24 cellular contexts compared by ENCODE assay signal in the genomic region with DNA sequence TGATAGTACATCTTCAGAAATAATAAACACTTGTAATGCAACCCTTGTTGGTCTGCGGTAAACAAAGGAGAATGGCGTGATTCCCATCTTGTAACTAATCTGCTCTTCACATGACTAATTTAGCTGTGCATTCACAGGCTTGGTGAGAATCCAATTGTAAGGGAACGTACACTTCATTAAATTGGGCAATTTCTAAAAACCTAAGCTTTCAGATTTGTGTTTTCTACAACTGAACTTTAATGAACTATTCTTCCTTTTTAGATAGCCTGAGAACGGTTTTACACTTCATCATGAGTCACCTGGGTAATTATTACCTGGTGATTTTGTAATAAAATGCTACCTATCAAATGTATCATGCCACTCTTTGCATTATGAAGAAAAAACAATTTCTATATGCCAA.
DNase-seq lines count a peak whose midpoint lies in the region; ATAC-seq and TF ChIP-seq lines count a peak whose summit lies in the region.
"Had no signal": no experiment of that assay in that cellular context is flagged by ENCODE, and none has a peak within 500 bp of the region (broad histone marks: within the 10 kb centered on the region; RNA-seq: fewer than 3 reads in every experiment).

No MANE protein-coding gene starts in this region.

- BruUV-seq in PC-9 (replicated peaks; lab: Mats Ljungman, UMichigan), result no TSS peak

- WGBS in esophagus squamous epithelium, 2 donors, result 33 to 43% methylated on average over 4 of the region's 4 CpGs

- no peaks in the 10 kb centered on the region for H4K20me1 ChIP-seq in PC-9 (ENCODE audit: insufficient read depth)
- H4K20me1 ChIP-seq: BLaER1 had no signal

- POLR2A ChIA-PET in PC-9 (lab: Charles Lee; ENCODE audit: unreplicated experiment), result interaction anchor here (0.6 kb wide), 1 partner anchor 23 kb away, joined by 9 read pairs; no protein-coding TSS in a partner anchor

- H3K4me3 ChIP-seq in PC-9, result no peak overlapping the region
- H3K4me3 ChIP-seq in esophagus squamous epithelium, result no peak overlapping the region
- H3K4me3 ChIP-seq: BLaER1, neural progenitor cell, psoas muscle, skin epidermis had no signal

- H3K27me3 ChIP-seq in PC-9 (ENCODE audit: insufficient read depth, low read depth) (no peaks in the 10 kb centered on the region), esophagus squamous epithelium (no peaks in the 10 kb centered on the region)
- H3K27me3 ChIP-seq: BLaER1, neural progenitor cell had no signal

- no peak overlapping the region for H2AFZ ChIP-seq in PC-9
- H2AFZ ChIP-seq: neural progenitor cell had no signal

- H3K36me3 ChIP-seq in PC-9 (ENCODE audit: low read depth) (no peaks in the 10 kb centered on the region; the same call in 1 of the 2 replicates), esophagus squamous epithelium (no peaks in the 10 kb centered on the region)
- H3K36me3 ChIP-seq: BLaER1, neural progenitor cell had no signal

- no peak overlapping the region for H3K27ac Mint-ChIP-seq in T-helper 2 cell treated with Interferon-gamma antibody and Interleukin-4, amounts not matched to agents 5 μg/mL and 100 μg/mL, for 36 hours
- H3K27ac Mint-ChIP-seq: activated naive CD8-positive, alpha-beta T cell treated with anti-CD3 and anti-CD28 coated beads, Interleukin-2, amount 10 ng/mL, durations not matched to agents 7 days and 5 days; activated T-helper 1 cell treated with anti-CD3 and anti-CD28 coated beads, Interleukin-12 subunit alpha, Interleukin-12 subunit beta, Interleukin-2, Interleukin-4 antibody, amounts not matched to agents 30 ng/mL and 10 ng/mL and 1 ng/mL, durations not matched to agents 14 hours and 24 hours and 36 hours; brain; neural progenitor cell had no signal

- H3K9me2 ChIP-seq in PC-9 (ENCODE audit: insufficient read depth), result no peaks in the 10 kb centered on the region

- TF ChIP-seq CTCF in PC-9 (conservative IDR thresholded peaks at IDR 0.05), result no peak
- TF ChIP-seq CTCF in esophagus squamous epithelium (IDR thresholded peaks at IDR 0.05), result no peak

- H3K9me3 Mint-ChIP-seq in T-helper 2 cell treated with Interferon-gamma antibody and Interleukin-4, amounts not matched to agents 5 μg/mL and 100 μg/mL, for 36 hours, result no peaks in the 10 kb centered on the region
- H3K9me3 Mint-ChIP-seq: activated naive CD8-positive, alpha-beta T cell treated with anti-CD3 and anti-CD28 coated beads, Interleukin-2, amount 10 ng/mL, durations not matched to agents 7 days and 5 days; activated T-helper 1 cell treated with anti-CD3 and anti-CD28 coated beads, Interleukin-12 subunit alpha, Interleukin-12 subunit beta, Interleukin-2, Interleukin-4 antibody, amounts not matched to agents 30 ng/mL and 10 ng/mL and 1 ng/mL, durations not matched to agents 14 hours and 24 hours and 36 hours; brain; neural progenitor cell had no signal

- CTCF ChIA-PET in PC-9 (lab: Charles Lee), result no interaction called here

- H3K79me2 ChIP-seq in PC-9 (ENCODE audit: low read depth), result no peaks in the 10 kb centered on the region

- H3K27ac ChIP-seq in PC-9 (peak overlapping the region; percentile 96), esophagus squamous epithelium (peak overlapping the region; percentile 73 to 88 (median 86))
- H3K27ac ChIP-seq: BLaER1, neural progenitor cell, psoas muscle had no signal

- no peaks in the 10 kb centered on the region for H3K4me1 Mint-ChIP-seq in T-helper 2 cell treated with Interferon-gamma antibody and Interleukin-4, amounts not matched to agents 5 μg/mL and 100 μg/mL, for 36 hours (ENCODE audit: low read depth)
- H3K4me1 Mint-ChIP-seq: activated naive CD8-positive, alpha-beta T cell treated with anti-CD3 and anti-CD28 coated beads, Interleukin-2, amount 10 ng/mL, durations not matched to agents 7 days and 5 days; neural progenitor cell had no signal

- H3K27me3 Mint-ChIP-seq in T-helper 2 cell treated with Interferon-gamma antibody and Interleukin-4, amounts not matched to agents 5 μg/mL and 100 μg/mL, for 36 hours (ENCODE audit: low read depth), result no peaks in the 10 kb centered on the region

- H3F3A ChIP-seq in PC-9 (ENCODE audit: insufficient read depth, low read depth), result peaks cover 30% of the 10 kb centered on the region

- DNase-seq in NCI-H1436 (lab: John Stamatoyannopoulos, UW) (peak; percentile 48), NCI-H1436 treated with DMSO at 0.1 percent for 48 hours (lab: John Stamatoyannopoulos, UW) (no peak), PC-9 (peak in 1 of 2 experiments; percentile 86), esophagus squamous epithelium (lab: John Stamatoyannopoulos, UW) (no peak), renal cortical epithelial cell (ENCODE audit: low read depth) (peak; percentile 98), SKM-1 treated with dmso at 0.1 percent for 144 hours (lab: John Stamatoyannopoulos, UW; ENCODE audit: unreplicated experiment) (no peak)
- no peak for DNase-seq in T-helper 2 cell treated with Interferon-gamma antibody and Interleukin-4, amounts not matched to agents 5 μg/mL and 100 μg/mL, for 36 hours (ENCODE audit: low spot score)
- DNase-seq: activated CD4-positive, alpha-beta T cell treated with anti-CD3 and anti-CD28 coated beads for 1 hour; activated CD8-positive, alpha-beta memory T cell treated with anti-CD3 and anti-CD28 coated beads for 24 hours; activated naive CD8-positive, alpha-beta T cell treated with anti-CD3 and anti-CD28 coated beads, Interleukin-2, amount 10 ng/mL, durations not matched to agents 7 days and 5 days; cortex of kidney; midbrain; NCI-H2107; NCI-H526 treated with DMSO at 0.1 percent for 48 hours; psoas muscle; stimulated activated CD4-positive, alpha-beta T cell treated with anti-CD3 and anti-CD28 coated beads, Interleukin-4, amount 100 ng/mL, for 24 hours had no signal

- H3K4me2 ChIP-seq in PC-9, result peak overlapping the region; percentile 38; the same call in 1 of the 2 replicates
- H3K4me2 ChIP-seq: BLaER1, neural progenitor cell had no signal

- peaks cover under 1% of the 10 kb centered on the region; the same call in 1 of the 2 replicates for H3K9me3 ChIP-seq in PC-9 (ENCODE audit: insufficient read depth, low read depth)
- H3K9me3 ChIP-seq in esophagus squamous epithelium, result no peaks in the 10 kb centered on the region
- H3K9me3 ChIP-seq: BLaER1, psoas muscle had no signal

- no peak for TF ChIP-seq POLR2A in esophagus squamous epithelium (IDR thresholded peaks at IDR 0.05)

- no peak for ATAC-seq in GM21786 (IDR thresholded peaks at IDR 0.05; ENCODE audit: unreplicated experiment)
- ATAC-seq: Panc1, SK-N-SH treated with all-trans-retinoic acid at 6 μM for 48 hours had no signal

- H3K36me3 Mint-ChIP-seq in T-helper 2 cell treated with Interferon-gamma antibody and Interleukin-4, amounts not matched to agents 5 μg/mL and 100 μg/mL, for 36 hours (ENCODE audit: low read depth), result no peaks in the 10 kb centered on the region
- H3K36me3 Mint-ChIP-seq: activated naive CD8-positive, alpha-beta T cell treated with anti-CD3 and anti-CD28 coated beads, Interleukin-2, amount 10 ng/mL, durations not matched to agents 7 days and 5 days; brain; neural progenitor cell had no signal

- intact Hi-C loops in PC-9 (cut with micrococcal nuclease; ENCODE audit: unreplicated experiment) (no loop called here), esophagus squamous epithelium (cut with DNase I) (no loop called here)

- H3K4me3 Mint-ChIP-seq in T-helper 2 cell treated with Interferon-gamma antibody and Interleukin-4, amounts not matched to agents 5 μg/mL and 100 μg/mL, for 36 hours, result no peak overlapping the region
- H3K4me3 Mint-ChIP-seq: activated naive CD8-positive, alpha-beta T cell treated with anti-CD3 and anti-CD28 coated beads, Interleukin-2, amount 10 ng/mL, durations not matched to agents 7 days and 5 days; activated T-helper 1 cell treated with anti-CD3 and anti-CD28 coated beads, Interleukin-12 subunit alpha, Interleukin-12 subunit beta, Interleukin-2, Interleukin-4 antibody, amounts not matched to agents 30 ng/mL and 10 ng/mL and 1 ng/mL, durations not matched to agents 14 hours and 24 hours and 36 hours; brain; neural progenitor cell had no signal

- H3K4me1 ChIP-seq in PC-9 (replicated peaks; ENCODE audit: insufficient read depth) (peaks cover 52% of the 10 kb centered on the region), esophagus squamous epithelium (peaks cover 8 to 72% (median 20%) of the 10 kb centered on the region in 3 donors)
- H3K4me1 ChIP-seq: BLaER1, neural progenitor cell, psoas muscle had no signal

Comparison
In these comparisons a context has a peak if more than half of its experiments do, and no peak if none do; other contexts are left out.
1. DNase-seq: peak in NCI-H1436 (single experiment) and renal cortical epithelial cell (single experiment); none in NCI-H1436 treated with DMSO at 0.1 percent for 48 hours (single experiment), esophagus squamous epithelium (single experiment), SKM-1 treated with dmso at 0.1 percent for 144 hours (single experiment) and T-helper 2 cell treated with Interferon-gamma antibody and Interleukin-4, amounts not matched to agents 5 μg/mL and 100 μg/mL, for 36 hours (single experiment).